ENCODE assay signal across 13 cellular contexts in genomic region chr20:36145877-36146707, GRCh38. TPM values are rescaled to one million over a fixed set of nuclear protein-coding genes. Genes with fewer than 3 reads are reported as not detected.
DNase-seq lines count a peak whose midpoint lies in the region; ATAC-seq and TF ChIP-seq lines count a peak whose summit lies in the region.
"Had no signal": no experiment of that assay in that cellular context is flagged by ENCODE, and none has a peak within 500 bp of the region (broad histone marks: within the 10 kb centered on the region; RNA-seq: fewer than 3 reads in every experiment).

No MANE protein-coding gene starts in this region.

- no peak for ATAC-seq in HG03342 (IDR thresholded peaks at IDR 0.05; ENCODE audit: unreplicated experiment)

- H3K4me3 ChIP-seq in WERI-Rb-1 (ENCODE audit: low read depth, low read length): no peak overlapping the region

- DNase-seq in G401 (ENCODE audit: low spot score) (peak; percentile 92), WERI-Rb-1 (peak; percentile 78), cardiac septum (ENCODE audit: low spot score) (peak; percentile 82), renal cortical epithelial cell (ENCODE audit: low read depth) (peak; percentile 62), ecto neural progenitor cell (ENCODE audit: low spot score) (no peak), islet precursor cell (no peak), GM03348 (ENCODE audit: low spot score) (no peak)
- DNase-seq: activated CD4-positive, alpha-beta T cell treated with anti-CD3 and anti-CD28 coated beads for 48 hours; GDM1; NCI-H1105; T-helper 1 cell had no signal

- intact Hi-C loops in cardiac septum (cut with DNase I): no loop called here

- H3K9me3 ChIP-seq in WERI-Rb-1 (ENCODE audit: severe bottlenecking): no peaks in the 10 kb centered on the region

- H3K36me3 ChIP-seq in WERI-Rb-1: no peaks in the 10 kb centered on the region

- H3K27me3 ChIP-seq in WERI-Rb-1 (ENCODE audit: insufficient read depth, low read depth, severe bottlenecking): no peaks in the 10 kb centered on the region

- in situ Hi-C loops in G401 (cut with HindIII; ENCODE audit: low sequenced_read_pairs): no loop called here

- no peak for TF ChIP-seq CTCF in WERI-Rb-1 (IDR thresholded peaks at IDR 0.05; ENCODE audit: low read depth, low read length)

- H3K27ac ChIP-seq in WERI-Rb-1: peak overlapping the region; percentile 70
- H3K27ac ChIP-seq: C4-2B had no signal

RNA-seq across cellular contexts. Expression of gene EPB41L1, which starts 8.4 kb away (rescaled TPM):
- total RNA-seq in G401 (2014; rRNA removed; shearing (Covaris generic)): 12.9 and 22.7 TPM in 2 replicates
- total RNA-seq in cardiac septum: 21.8 TPM
- total RNA-seq in renal cortical epithelial cell: 20.3 and 47.7 TPM in 2 replicates

Comparison
In these comparisons a context has a peak if more than half of its experiments do, and no peak if none do; other contexts are left out.
1. DNase-seq: peak in G401 (single experiment), WERI-Rb-1 (single experiment), cardiac septum (single experiment) and renal cortical epithelial cell (single experiment); none in ecto neural progenitor cell (single experiment), islet precursor cell (single experiment) and GM03348 (single experiment).